Comparison of ENCODE assay signal across 33 cellular contexts in genomic region chr2:24280161-24280560, GRCh38.
"Had no signal": no experiment of that assay in that cellular context is flagged by ENCODE, and none has a peak within 500 bp of the region (broad histone marks: within the 10 kb centered on the region; RNA-seq: fewer than 3 reads in every experiment).

No MANE protein-coding gene starts in this region.

- DNase-seq: activated effector memory CD4-positive, alpha-beta T cell treated with anti-CD3 and anti-CD28 coated beads, Interleukin-2, amount 50 U/mL, for 16 hours; activated effector memory CD4-positive, alpha-beta T cell treated with Interleukin-2 at 50 U/mL for 16 hours; activated gamma-delta T cell; activated gamma-delta T cell treated with Interleukin-2 at 50 U/mL for 16 hours; activated naive CD4-positive, alpha-beta T cell; activated naive CD4-positive, alpha-beta T cell treated with anti-CD3 and anti-CD28 coated beads for 36 hours; activated naive CD4-positive, alpha-beta T cell treated with anti-CD3 and anti-CD28 coated beads, Interleukin-2, amount 10 ng/mL, durations not matched to agents 7 days and 5 days; activated naive CD4-positive, alpha-beta T cell treated with anti-CD3 and anti-CD28 coated beads, Interleukin-2, amount 50 U/mL, for 16 hours; activated naive CD4-positive, alpha-beta T cell treated with Interleukin-2 at 50 U/mL for 16 hours; activated naive CD8-positive, alpha-beta T cell treated with anti-CD3 and anti-CD28 coated beads for 36 hours; activated naive CD8-positive, alpha-beta T cell treated with anti-CD3 and anti-CD28 coated beads, Interleukin-2, amount 10 ng/mL, durations not matched to agents 7 days and 5 days; activated naive CD8-positive, alpha-beta T cell treated with anti-CD3 and anti-CD28 coated beads, Interleukin-2, amount 50 U/mL, for 24 hours; activated T-cell treated with anti-CD3 and anti-CD28 coated beads for 4 hours; activated T-cell treated with anti-CD3 and anti-CD28 coated beads, Interleukin-2, amount 50 U/mL, for 1 hour; activated T-cell treated with anti-CD3 and anti-CD28 coated beads, Interleukin-2, amount 50 U/mL, for 24 hours; activated T-cell treated with anti-CD3 and anti-CD28 coated beads, Interleukin-2, amount 50 U/mL, for 4 hours; activated T-cell treated with anti-CD3 and anti-CD28 coated beads, Interleukin-2, amount 50 U/mL, for 48 hours; activated T-cell treated with anti-CD3 and anti-CD28 coated beads, Interleukin-2, amount 50 U/mL, for 72 hours; adrenal gland; amniotic stem cell; amygdala; anterior cingulate cortex; aorta; body of pancreas; brain microvascular endothelial cell; caudate nucleus; central memory CD4-positive, alpha-beta T cell; cerebellar nuclear complex had no signal

- H3K4me1 ChIP-seq: ascending aorta, body of pancreas, breast epithelium had no signal

- H3K4me3 ChIP-seq: adrenal gland, ascending aorta, body of pancreas, breast epithelium, cardiac muscle cell had no signal

- ATAC-seq: activated naive CD4-positive, alpha-beta T cell treated with anti-CD3 and anti-CD28 coated beads, Interleukin-2, amount 50 U/mL, for 72 hours; activated naive CD8-positive, alpha-beta T cell treated with anti-CD3 and anti-CD28 coated beads, Interleukin-2, amount 50 U/mL, for 24 hours; activated T-cell treated with anti-CD3 and anti-CD28 coated beads, Interleukin-2, amount 50 U/mL, for 4 hours; activated T-cell treated with anti-CD3 and anti-CD28 coated beads, Interleukin-2, amount 50 U/mL, for 72 hours; activated T-helper 17 cell treated with anti-CD3 and anti-CD28 coated beads, Interleukin-2, amount 50 U/mL, for 72 hours; body of pancreas had no signal

- H3K27me3 ChIP-seq: adrenal gland, ascending aorta, body of pancreas, brain microvascular endothelial cell, breast epithelium, cardiac muscle cell had no signal

- H3K9me3 ChIP-seq: adrenal gland, ascending aorta, body of pancreas, breast epithelium had no signal

- H3K36me3 ChIP-seq: breast epithelium had no signal

- H3K27ac ChIP-seq: adrenal gland, ascending aorta, body of pancreas, brain microvascular endothelial cell, breast epithelium, cardiac muscle cell had no signal
